In genomic region chr1:203287109-203287893, GRCh38 we compare ENCODE assay signal across 1 cellular context.
TF ChIP-seq lines count a peak whose summit lies in the region.

No MANE protein-coding gene starts in this region.

TF ChIP-seq in H1, 55 proteins besides CTCF, POLR2A, EP300 and RAD21 (continued from another document):
- TF ChIP-seq, protein P1, sequence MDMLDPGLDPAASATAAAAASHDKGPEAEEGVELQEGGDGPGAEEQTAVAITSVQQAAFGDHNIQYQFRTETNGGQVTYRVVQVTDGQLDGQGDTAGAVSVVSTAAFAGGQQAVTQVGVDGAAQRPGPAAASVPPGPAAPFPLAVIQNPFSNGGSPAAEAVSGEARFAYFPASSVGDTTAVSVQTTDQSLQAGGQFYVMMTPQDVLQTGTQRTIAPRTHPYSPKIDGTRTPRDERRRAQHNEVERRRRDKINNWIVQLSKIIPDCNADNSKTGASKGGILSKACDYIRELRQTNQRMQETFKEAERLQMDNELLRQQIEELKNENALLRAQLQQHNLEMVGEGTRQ (IDR thresholded peaks at IDR 0.05; ENCODE audit: low read length): no peak
- no peak for TF ChIP-seq CBX8 (IDR thresholded peaks at IDR 0.05; ENCODE audit: borderline replicate concordance, low read depth, low read length)
- TF ChIP-seq CREB1 (IDR thresholded peaks at IDR 0.05): 0 out of 2 replicates have a peak, but pooled peaks have one; percentile 31
- no peak for TF ChIP-seq MAFK (IDR thresholded peaks at IDR 0.05; ENCODE audit: low read depth, low read length)
- no peak for TF ChIP-seq SAP30 (IDR thresholded peaks at IDR 0.05; ENCODE audit: insufficient read depth, insufficient replicate concordance, low read length)
